In genomic region chr6:109292983-109293586, GRCh38 we compare ENCODE assay signal across 14 cellular contexts.
A peak's percentile ranks its signal among the peaks of the same experiment; 100 is the strongest.
DNase-seq lines count a peak whose midpoint lies in the region; ATAC-seq and TF ChIP-seq lines count a peak whose summit lies in the region.
"Had no signal": no experiment of that assay in that cellular context is flagged by ENCODE, and none has a peak within 500 bp of the region (broad histone marks: within the 10 kb centered on the region; RNA-seq: fewer than 3 reads in every experiment).

No MANE protein-coding gene starts in this region.

- H3K9me2 ChIP-seq in PC-3 (replicated peaks; ENCODE audit: low read length) = no peaks in the 10 kb centered on the region

- no peaks in the 10 kb centered on the region for H3K79me2 ChIP-seq in PC-3 (ENCODE audit: low read length)

- H3K9me3 Mint-ChIP-seq in MCF 10A (ENCODE audit: unreplicated experiment) (no peaks in the 10 kb centered on the region), glutamatergic neuron (ENCODE audit: unreplicated experiment) (no peaks in the 10 kb centered on the region)

- H3K4me2 ChIP-seq in PC-3 (ENCODE audit: low read length) = peak overlapping the region; percentile 61

- TF ChIP-seq EP300 in transverse colon (IDR thresholded peaks at IDR 0.05; ENCODE audit: low read depth) = no peak

- H3K4me1 ChIP-seq in breast epithelium = no peaks in the 10 kb centered on the region
- H3K4me1 ChIP-seq in PC-3 (ENCODE audit: insufficient read depth, low read length) = peaks cover 39% of the 10 kb centered on the region
- peaks cover 5 to 62% (median 39%) of the 10 kb centered on the region in 4 donors for H3K4me1 ChIP-seq in transverse colon

- H3K27me3 Mint-ChIP-seq in MCF 10A (ENCODE audit: insufficient read depth, unreplicated experiment) (no peaks in the 10 kb centered on the region), glutamatergic neuron (ENCODE audit: unreplicated experiment) (peaks cover 6% of the 10 kb centered on the region)

- no peaks in the 10 kb centered on the region for H3K4me1 Mint-ChIP-seq in MCF 10A (ENCODE audit: insufficient read depth, unreplicated experiment)
- H3K4me1 Mint-ChIP-seq in glutamatergic neuron (ENCODE audit: low read depth, unreplicated experiment) = peaks cover 24% of the 10 kb centered on the region

- 55 to 71% methylated on average over 2 of the region's 2 CpGs for WGBS in transverse colon (ENCODE audit: low coverage in 1 of 2), 2 donors

- CTCF ChIA-PET in MCF 10A (lab: Yijun Ruan, JAX) (no interaction called here), PC-3 (lab: Charles Lee) (no interaction called here)

- H3K4me3 Mint-ChIP-seq in MCF 10A (ENCODE audit: unreplicated experiment) (no peak overlapping the region), glutamatergic neuron (ENCODE audit: unreplicated experiment) (no peak overlapping the region)

- no peak overlapping the region for H2AFZ ChIP-seq in PC-3 (ENCODE audit: low read length)

- no peaks in the 10 kb centered on the region for H3K27me3 ChIP-seq in breast epithelium
- no peaks in the 10 kb centered on the region for H3K27me3 ChIP-seq in PC-3 (ENCODE audit: low read length)
- H3K27me3 ChIP-seq in transverse colon = no peaks in the 10 kb centered on the region
- H3K27me3 ChIP-seq: SJCRH30 had no signal

- in situ Hi-C loops in transverse colon (cut with MboI; ENCODE audit: low pct_ligation_motif_present in 1 of 4, low pct_unique_long_range_greater_than_20kb in 1 of 4, low sequenced_read_pairs in 3 of 4) = no loop called here

- no peaks in the 10 kb centered on the region for H4K20me1 ChIP-seq in PC-3 (ENCODE audit: low read length)

- peak; percentile 26 for ATAC-seq in PC-3

- no peak overlapping the region for H3K27ac ChIP-seq in breast epithelium
- peak overlapping the region; percentile 89 for H3K27ac ChIP-seq in PC-3 (ENCODE audit: low read length)
- peak overlapping the region; percentile 75 to 85 (median 82) for H3K27ac ChIP-seq in transverse colon
- H3K27ac ChIP-seq: SJCRH30 had no signal

- peak overlapping the region; percentile 60 for H3K9ac ChIP-seq in PC-3 (ENCODE audit: low read length)

- intact Hi-C loops in MCF 10A (cut with micrococcal nuclease) (no loop called here), breast epithelium (cut with DNase I; ENCODE audit: low total_unique reads) (no loop called here), PC-3 (cut with micrococcal nuclease) (no loop called here), transverse colon (cut with DNase I; ENCODE audit: low total_unique reads) (no loop called here)

- H3K4me3 ChIP-seq in breast epithelium = no peak overlapping the region
- no peak overlapping the region for H3K4me3 ChIP-seq in PC-3 (ENCODE audit: low read length)
- H3K4me3 ChIP-seq in epithelial cell of esophagus (ENCODE audit: low read length) = no peak overlapping the region
- no peak overlapping the region for H3K4me3 ChIP-seq in transverse colon
- H3K4me3 ChIP-seq: SJCRH30 had no signal

- H3K36me3 ChIP-seq in breast epithelium = no peaks in the 10 kb centered on the region
- H3K36me3 ChIP-seq in PC-3 (ENCODE audit: low read depth, low read length) = no peaks in the 10 kb centered on the region
- H3K36me3 ChIP-seq in transverse colon = no peaks in the 10 kb centered on the region
- H3K36me3 ChIP-seq: SJCRH30 had no signal

- DNase-seq in MCF 10A (ENCODE audit: unreplicated experiment) = peak; percentile 6
- DNase-seq in breast epithelium (ENCODE audit: low spot score in 2 of 2) = no peak
- DNase-seq in PC-3 = peak; percentile 60
- DNase-seq in epithelial cell of esophagus (ENCODE audit: low read depth) = peak; percentile 63
- no peak for DNase-seq in transverse colon
- no peak for DNase-seq in glutamatergic neuron
- DNase-seq in NCI-H1048 (lab: John Stamatoyannopoulos, UW) = no peak
- DNase-seq in glomerular visceral epithelial cell (ENCODE audit: extremely low spot score) = no peak
- DNase-seq: DND-41, GF-D8, HCEC 1CT, IMR-90, NCI-H1092, SJCRH30 had no signal

- POLR2A ChIA-PET in MCF 10A (lab: Yijun Ruan, JAX) (no interaction called here), PC-3 (lab: Charles Lee; ENCODE audit: unreplicated experiment) (interaction anchor here (0.6 kb wide), 1 partner anchor 472 kb away, joined by 3 read pairs; no protein-coding TSS in a partner anchor)

- H3K9me3 ChIP-seq in breast epithelium (no peaks in the 10 kb centered on the region), PC-3 (ENCODE audit: low read length) (no peaks in the 10 kb centered on the region), transverse colon (no peaks in the 10 kb centered on the region)
- H3K9me3 ChIP-seq: SJCRH30 had no signal

- H3K27ac Mint-ChIP-seq in MCF 10A (ENCODE audit: low read depth, unreplicated experiment) (no peak overlapping the region), glutamatergic neuron (ENCODE audit: unreplicated experiment) (no peak overlapping the region)

- TF ChIP-seq CTCF in MCF 10A (IDR thresholded peaks at IDR 0.05; ENCODE audit: unreplicated experiment) (no peak), breast epithelium (IDR thresholded peaks at IDR 0.05) (no peak), PC-3 (conservative IDR thresholded peaks at IDR 0.05; ENCODE audit: low read depth, low read length) (no peak), epithelial cell of esophagus (IDR thresholded peaks at IDR 0.05; ENCODE audit: insufficient read depth, low read depth, low read length, missing control alignments) (no peak), transverse colon (IDR thresholded peaks at IDR 0.05) (no peak), glutamatergic neuron (IDR thresholded peaks at IDR 0.05; ENCODE audit: partially characterized antibody, unreplicated experiment) (no peak)

- BruUV-seq in MCF 10A (replicated peaks; lab: Mats Ljungman, UMichigan) (no TSS peak), PC-3 (replicated peaks; lab: Mats Ljungman, UMichigan) (no TSS peak)

- H3F3A ChIP-seq in PC-3 (ENCODE audit: low read length, unreplicated experiment) = no peaks in the 10 kb centered on the region

- H3K36me3 Mint-ChIP-seq in MCF 10A (ENCODE audit: insufficient read depth, unreplicated experiment) (no peaks in the 10 kb centered on the region), glutamatergic neuron (ENCODE audit: unreplicated experiment) (no peaks in the 10 kb centered on the region)

- no peak for TF ChIP-seq POLR2A in breast epithelium (IDR thresholded peaks at IDR 0.05)
- no peak for TF ChIP-seq POLR2A in transverse colon (IDR thresholded peaks at IDR 0.05)

Comparison
In these comparisons a context has a peak if more than half of its experiments do, and no peak if none do; other contexts are left out.
1. DNase-seq: peak in MCF 10A (single experiment), PC-3 (single experiment) and epithelial cell of esophagus (single experiment); none in breast epithelium (0 of 2), transverse colon (single experiment), glutamatergic neuron (single experiment), NCI-H1048 (single experiment) and glomerular visceral epithelial cell (single experiment).
2. H3K27ac ChIP-seq: peak in PC-3 (single experiment) and transverse colon (4 of 4); none in breast epithelium (0 of 2).